ENCODE assay signal across 11 cellular contexts in genomic region chr1:152182431-152182830, GRCh38. TPM values are rescaled to one million over a fixed set of nuclear protein-coding genes. Genes with fewer than 3 reads are reported as not detected.
DNase-seq lines count a peak whose midpoint lies in the region; ATAC-seq, FAIRE-seq and TF ChIP-seq lines count a peak whose summit lies in the region.
"Had no signal": no experiment of that assay in that cellular context is flagged by ENCODE, and none has a peak within 500 bp of the region (broad histone marks: within the 10 kb centered on the region; RNA-seq: fewer than 3 reads in every experiment).

No MANE protein-coding gene starts in this region.

- H3K36me3 Mint-ChIP-seq in HFFc6 (ENCODE audit: low read depth) = no peaks in the 10 kb centered on the region
- no peaks in the 10 kb centered on the region for H3K36me3 Mint-ChIP-seq in activated T-helper 2 cell treated with anti-CD3 and anti-CD28 coated beads, Interferon-gamma antibody, Interleukin-2, Interleukin-4, amounts not matched to agents 10 μg/mL and 5 μg/mL and 100 μg/mL, durations not matched to agents 14 hours and 24 hours and 36 hours (ENCODE audit: low read depth)
- H3K36me3 Mint-ChIP-seq: naive B cell had no signal

- no peak overlapping the region for H3K27ac Mint-ChIP-seq in HFFc6
- no peak overlapping the region for H3K27ac Mint-ChIP-seq in activated T-helper 2 cell treated with anti-CD3 and anti-CD28 coated beads, Interferon-gamma antibody, Interleukin-2, Interleukin-4, amounts not matched to agents 10 μg/mL and 5 μg/mL and 100 μg/mL, durations not matched to agents 14 hours and 24 hours and 36 hours

- no peak overlapping the region for H3K4me3 Mint-ChIP-seq in HFFc6
- no peak overlapping the region for H3K4me3 Mint-ChIP-seq in activated T-helper 2 cell treated with anti-CD3 and anti-CD28 coated beads, Interferon-gamma antibody, Interleukin-2, Interleukin-4, amounts not matched to agents 10 μg/mL and 5 μg/mL and 100 μg/mL, durations not matched to agents 14 hours and 24 hours and 36 hours (ENCODE audit: low read depth)
- H3K4me3 Mint-ChIP-seq: naive B cell had no signal

- peak; percentile 28 for DNase-seq in HFFc6
- peak; percentile 22 for DNase-seq in kidney glomerular epithelial cell (lab: John Stamatoyannopoulos, UW)
- DNase-seq in NCI-H128 (lab: John Stamatoyannopoulos, UW; ENCODE audit: unreplicated experiment) = no peak
- DNase-seq in activated T-helper 2 cell treated with anti-CD3 and anti-CD28 coated beads, Interferon-gamma antibody, Interleukin-2, Interleukin-4, amounts not matched to agents 10 μg/mL and 5 μg/mL and 100 μg/mL, durations not matched to agents 14 hours and 24 hours and 36 hours (ENCODE audit: low spot score) = no peak
- no peak for DNase-seq in AG08396 (ENCODE audit: low spot score)
- DNase-seq: naive B cell, T1000 had no signal

- FAIRE-seq in TTC549 (lab: Jason Lieb, UNC) = peak; percentile 66

- no peak for ATAC-seq in GM21381 (IDR thresholded peaks at IDR 0.05; ENCODE audit: unreplicated experiment)

- TF ChIP-seq CTCF in C4-2B (conservative IDR thresholded peaks at IDR 0.05) (peak; percentile 62), HFFc6 (IDR thresholded peaks at IDR 0.05) (peak; percentile 77)

- H3K27me3 Mint-ChIP-seq in HFFc6 (ENCODE audit: insufficient read depth) = peaks cover 7% of the 10 kb centered on the region
- peaks cover 32% of the 10 kb centered on the region for H3K27me3 Mint-ChIP-seq in activated T-helper 2 cell treated with anti-CD3 and anti-CD28 coated beads, Interferon-gamma antibody, Interleukin-2, Interleukin-4, amounts not matched to agents 10 μg/mL and 5 μg/mL and 100 μg/mL, durations not matched to agents 14 hours and 24 hours and 36 hours (ENCODE audit: low read depth)

- intact Hi-C loops in activated T-helper 2 cell treated with anti-CD3 and anti-CD28 coated beads, Interferon-gamma antibody, Interleukin-2, Interleukin-4, amounts not matched to agents 10 μg/mL and 5 μg/mL and 100 μg/mL, durations not matched to agents 14 hours and 24 hours and 36 hours (cut with micrococcal nuclease) = loop anchor here (2.0 to 10.0 kb wide), 2 partner anchors 40 to 238 kb away; no protein-coding TSS in a partner anchor

- no peaks in the 10 kb centered on the region for H3K9me3 Mint-ChIP-seq in HFFc6
- H3K9me3 Mint-ChIP-seq in activated T-helper 2 cell treated with anti-CD3 and anti-CD28 coated beads, Interferon-gamma antibody, Interleukin-2, Interleukin-4, amounts not matched to agents 10 μg/mL and 5 μg/mL and 100 μg/mL, durations not matched to agents 14 hours and 24 hours and 36 hours = no peaks in the 10 kb centered on the region

- peaks cover 29% of the 10 kb centered on the region for H3K4me1 Mint-ChIP-seq in HFFc6 (ENCODE audit: low read depth)
- H3K4me1 Mint-ChIP-seq in activated T-helper 2 cell treated with anti-CD3 and anti-CD28 coated beads, Interferon-gamma antibody, Interleukin-2, Interleukin-4, amounts not matched to agents 10 μg/mL and 5 μg/mL and 100 μg/mL, durations not matched to agents 14 hours and 24 hours and 36 hours (ENCODE audit: low read depth) = no peaks in the 10 kb centered on the region
- H3K4me1 Mint-ChIP-seq: naive B cell had no signal

- no peak overlapping the region for H3K27ac ChIP-seq in C4-2B
- H3K27ac ChIP-seq: coronary artery had no signal

RNA-seq across cellular contexts. Expression of gene RPTN, which starts 23.4 kb away (rescaled TPM):
- total RNA-seq in HFFc6 (2021; fragmentation: NEBNext Ultra II Directional; extraction: Animal tissue kit (Norgen Biotek cat#: 25700)) = not detected
- not detected in 2 replicates for total RNA-seq in activated T-helper 2 cell treated with anti-CD3 and anti-CD28 coated beads, Interferon-gamma antibody, Interleukin-2, Interleukin-4, amounts not matched to agents 10 μg/mL and 5 μg/mL and 100 μg/mL, durations not matched to agents 14 hours and 24 hours and 36 hours

RNA-seq across cellular contexts. Expression of gene HRNR, which starts 41.6 kb away (rescaled TPM):
- not detected for total RNA-seq in HFFc6 (2021; fragmentation: NEBNext Ultra II Directional; extraction: Animal tissue kit (Norgen Biotek cat#: 25700))
- not detected in 2 replicates for total RNA-seq in activated T-helper 2 cell treated with anti-CD3 and anti-CD28 coated beads, Interferon-gamma antibody, Interleukin-2, Interleukin-4, amounts not matched to agents 10 μg/mL and 5 μg/mL and 100 μg/mL, durations not matched to agents 14 hours and 24 hours and 36 hours

Comparison
In these comparisons a context has a peak if more than half of its experiments do, and no peak if none do; other contexts are left out.
1. DNase-seq: peak in HFFc6 (single experiment) and kidney glomerular epithelial cell (single experiment); none in NCI-H128 (single experiment), activated T-helper 2 cell treated with anti-CD3 and anti-CD28 coated beads, Interferon-gamma antibody, Interleukin-2, Interleukin-4, amounts not matched to agents 10 μg/mL and 5 μg/mL and 100 μg/mL, durations not matched to agents 14 hours and 24 hours and 36 hours (single experiment) and AG08396 (single experiment).